6 cellular contexts compared by ENCODE assay signal in the genomic region with DNA sequence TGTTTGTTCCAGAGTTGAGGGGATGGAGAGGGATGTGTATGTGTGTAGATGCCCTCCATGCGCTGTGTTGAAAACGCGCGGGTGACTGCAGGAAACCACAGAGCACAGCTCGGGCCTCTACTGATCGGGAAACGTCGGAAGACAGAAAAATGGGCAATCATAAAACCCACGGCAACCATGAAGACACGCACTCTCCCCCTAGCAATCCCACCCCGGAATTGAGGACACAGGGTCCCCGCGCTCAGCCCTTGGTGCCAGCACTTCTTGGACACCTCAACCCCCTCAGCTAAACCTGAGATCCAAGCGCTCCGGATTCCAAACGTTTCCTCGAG. TPM values are rescaled to one million over a fixed set of nuclear protein-coding genes. Genes with fewer than 3 reads are reported as not detected.
DNase-seq lines count a peak whose midpoint lies in the region; ATAC-seq and TF ChIP-seq lines count a peak whose summit lies in the region.

No MANE protein-coding gene starts in this region.

- H2AFZ ChIP-seq in HCT116 (ENCODE audit: low read depth, low read length, poor library complexity, severe bottlenecking) (peak overlapping the region; percentile 1), SU-DHL-6 (ENCODE audit: low read depth, low read length, severe bottlenecking) (peak overlapping the region; percentile 68)

- H3K4me3 ChIP-seq in HCT116 (replicated peaks in 1 of 2; ENCODE audit: low read depth in 1 of 2, low read length in 2 of 2) (peak overlapping the region; percentile 96 to 97), SU-DHL-6 (ENCODE audit: insufficient read depth, low read length, poor library complexity, severe bottlenecking) (peak overlapping the region; percentile 69), iPS-15b (ENCODE audit: low read depth, low read length) (peak overlapping the region; percentile 94)

- intact Hi-C loops in HCT116 (cut with micrococcal nuclease), result loop anchor here (5.0 to 10.0 kb wide), 3 partner anchors 79 to 116 kb away; partner anchors contain the start of genes POLR2G, TMEM179B and TUT1

- no TSS peak for BruUV-seq in HCT116 (replicated peaks; lab: Mats Ljungman, UMichigan)

- POLR2A ChIA-PET in HCT116 (lab: Charles Lee), result interaction anchor here (0.8 to 4.3 kb wide), 17 partner anchors 10 to 276 kb away, joined by 3 to 22 read pairs (median 4); partner anchors contain the start of genes AHNAK, EEF1G, INTS5 and MTA2

- peaks cover 3 to 11% of the 10 kb centered on the region in 2 experiments; a peak in 2 of 4 replicates for H3K36me3 ChIP-seq in HCT116 (ENCODE audit: control insufficient read depth in 1 of 2, insufficient read depth in 2 of 2, low read length in 2 of 2)
- peaks cover 3% of the 10 kb centered on the region; the same call in 1 of the 2 replicates for H3K36me3 ChIP-seq in SU-DHL-6 (ENCODE audit: low read length)
- peaks cover 7% of the 10 kb centered on the region for H3K36me3 ChIP-seq in iPS-15b (ENCODE audit: control insufficient read depth, insufficient read depth, low read length)

- H3K27me3 ChIP-seq in HCT116 (ENCODE audit: insufficient read depth, low read length) (no peaks in the 10 kb centered on the region), SU-DHL-6 (ENCODE audit: low read length) (no peaks in the 10 kb centered on the region), iPS-15b (ENCODE audit: control insufficient read depth, insufficient read depth, low read length) (no peaks in the 10 kb centered on the region)

- H3K79me2 ChIP-seq in HCT116 (ENCODE audit: insufficient read depth, low read length) (peaks cover 76% of the 10 kb centered on the region), SU-DHL-6 (ENCODE audit: insufficient read depth, low read length) (peaks cover 48% of the 10 kb centered on the region)

- H3K27ac ChIP-seq in HCT116 (ENCODE audit: low read depth, low read length) (peak overlapping the region; percentile 98), SU-DHL-6 (ENCODE audit: low read depth, low read length) (peak overlapping the region; percentile 79)

- peaks cover 55% of the 10 kb centered on the region for H3F3A ChIP-seq in SU-DHL-6 (ENCODE audit: insufficient read depth)

- no peak for TF ChIP-seq POLR2A in HCT116 (IDR thresholded peaks at IDR 0.05; ENCODE audit: borderline replicate concordance, extremely low read depth, insufficient read depth, insufficient read length)

- TF ChIP-seq CTCF in HCT116 (IDR thresholded peaks at IDR 0.05 in 2 of 3, conservative IDR thresholded peaks at IDR 0.05 in 1 of 3; ENCODE audit: borderline replicate concordance in 1 of 3, insufficient read depth in 1 of 3, low read depth in 2 of 3, low read length in 2 of 3) (no peak), SU-DHL-6 (IDR thresholded peaks at IDR 0.05; ENCODE audit: insufficient read depth, low read length, poor library complexity, severe bottlenecking) (no peak)

- no peak for TF ChIP-seq RAD21 in HCT116 (IDR thresholded peaks at IDR 0.05; ENCODE audit: low read depth)

- peak overlapping the region; percentile 100 for H3K9ac ChIP-seq in HCT116 (ENCODE audit: low read length)
- H3K9ac ChIP-seq in SU-DHL-6 (ENCODE audit: low read length), result peak overlapping the region; percentile 81
- H3K9ac ChIP-seq in iPS-15b (ENCODE audit: low read depth, low read length), result peak overlapping the region; percentile 94

- RAD21 ChIA-PET in HCT116 (lab: Charles Lee; ENCODE audit: low non-redundant PET in 1 of 2, low total read pairs in 2 of 2, uncharacterized antibody in 2 of 2, unreplicated experiment in 2 of 2), result no interaction called here

- no peaks in the 10 kb centered on the region for H3K9me3 ChIP-seq in HCT116 (ENCODE audit: control insufficient read depth in 1 of 2, insufficient read depth in 1 of 2, low read depth in 1 of 2, low read length in 2 of 2)
- no peaks in the 10 kb centered on the region for H3K9me3 ChIP-seq in SU-DHL-6 (ENCODE audit: insufficient read depth, low read length)
- H3K9me3 ChIP-seq in iPS-15b (ENCODE audit: control insufficient read depth, insufficient read depth, low read length), result no peaks in the 10 kb centered on the region

- peak overlapping the region; percentile 95 for H3K4me2 ChIP-seq in HCT116 (ENCODE audit: low read length)
- H3K4me2 ChIP-seq in SU-DHL-6 (ENCODE audit: low read depth, low read length, poor library complexity, severe bottlenecking), result peak overlapping the region; percentile 91

- H3K4me1 ChIP-seq in HCT116 (ENCODE audit: control insufficient read depth in 1 of 2, insufficient read depth in 2 of 2, low read length in 2 of 2) (peaks cover 39 to 65% of the 10 kb centered on the region in 2 experiments), iPS-15b (ENCODE audit: control insufficient read depth, insufficient read depth, low read length) (peaks cover 9% of the 10 kb centered on the region)

- DNase-seq in HCT116 (ENCODE audit: low read depth, low spot score) (no peak), medulla oblongata (ENCODE audit: extremely low spot score) (no peak), GM19240 (ENCODE audit: insufficient read length, low spot score) (no peak)

- no peaks in the 10 kb centered on the region for H3K9me2 ChIP-seq in HCT116 (ENCODE audit: insufficient read depth)
- no peaks in the 10 kb centered on the region for H3K9me2 ChIP-seq in SU-DHL-6 (replicated peaks; ENCODE audit: insufficient read depth, low read length)

- CTCF ChIA-PET in HCT116 (lab: Charles Lee), result interaction anchor here (1.4 to 2.9 kb wide), 2 partner anchors 10 to 69 kb away, joined by 3 to 16 read pairs; partner anchors contain the start of gene MTA2

- H4K20me1 ChIP-seq in HCT116 (ENCODE audit: insufficient read depth), result no peaks in the 10 kb centered on the region
- H4K20me1 ChIP-seq in SU-DHL-6 (ENCODE audit: low read depth, low read length), result no peaks in the 10 kb centered on the region

- peak; percentile 10; the same call in 1 of the 2 replicates for ATAC-seq in HCT116
- no peak for ATAC-seq in HG02973 (IDR thresholded peaks at IDR 0.05; ENCODE audit: unreplicated experiment)

TF ChIP-seq in HCT116, 20 proteins besides CTCF, POLR2A, EP300 and RAD21 (continues in another document):
- TF ChIP-seq SRF (IDR thresholded peaks at IDR 0.05; ENCODE audit: low read depth) (no peak), EZH2 (IDR thresholded peaks at IDR 0.05) (no peak), JUND (IDR thresholded peaks at IDR 0.05) (no peak), FOSL1 (IDR thresholded peaks at IDR 0.05; ENCODE audit: low read depth) (no peak), CBX3 (IDR thresholded peaks at IDR 0.05; ENCODE audit: low read depth) (no peak), POLR2AphosphoS5 (IDR thresholded peaks at IDR 0.05; ENCODE audit: low read depth, low read length) (no peak), ZBTB33 (IDR thresholded peaks at IDR 0.05; ENCODE audit: extremely low read depth, insufficient replicate concordance, low read length) (no peak), ELF1 (IDR thresholded peaks at IDR 0.05; ENCODE audit: borderline replicate concordance, low read depth) (no peak)
- TF ChIP-seq, protein P1, sequence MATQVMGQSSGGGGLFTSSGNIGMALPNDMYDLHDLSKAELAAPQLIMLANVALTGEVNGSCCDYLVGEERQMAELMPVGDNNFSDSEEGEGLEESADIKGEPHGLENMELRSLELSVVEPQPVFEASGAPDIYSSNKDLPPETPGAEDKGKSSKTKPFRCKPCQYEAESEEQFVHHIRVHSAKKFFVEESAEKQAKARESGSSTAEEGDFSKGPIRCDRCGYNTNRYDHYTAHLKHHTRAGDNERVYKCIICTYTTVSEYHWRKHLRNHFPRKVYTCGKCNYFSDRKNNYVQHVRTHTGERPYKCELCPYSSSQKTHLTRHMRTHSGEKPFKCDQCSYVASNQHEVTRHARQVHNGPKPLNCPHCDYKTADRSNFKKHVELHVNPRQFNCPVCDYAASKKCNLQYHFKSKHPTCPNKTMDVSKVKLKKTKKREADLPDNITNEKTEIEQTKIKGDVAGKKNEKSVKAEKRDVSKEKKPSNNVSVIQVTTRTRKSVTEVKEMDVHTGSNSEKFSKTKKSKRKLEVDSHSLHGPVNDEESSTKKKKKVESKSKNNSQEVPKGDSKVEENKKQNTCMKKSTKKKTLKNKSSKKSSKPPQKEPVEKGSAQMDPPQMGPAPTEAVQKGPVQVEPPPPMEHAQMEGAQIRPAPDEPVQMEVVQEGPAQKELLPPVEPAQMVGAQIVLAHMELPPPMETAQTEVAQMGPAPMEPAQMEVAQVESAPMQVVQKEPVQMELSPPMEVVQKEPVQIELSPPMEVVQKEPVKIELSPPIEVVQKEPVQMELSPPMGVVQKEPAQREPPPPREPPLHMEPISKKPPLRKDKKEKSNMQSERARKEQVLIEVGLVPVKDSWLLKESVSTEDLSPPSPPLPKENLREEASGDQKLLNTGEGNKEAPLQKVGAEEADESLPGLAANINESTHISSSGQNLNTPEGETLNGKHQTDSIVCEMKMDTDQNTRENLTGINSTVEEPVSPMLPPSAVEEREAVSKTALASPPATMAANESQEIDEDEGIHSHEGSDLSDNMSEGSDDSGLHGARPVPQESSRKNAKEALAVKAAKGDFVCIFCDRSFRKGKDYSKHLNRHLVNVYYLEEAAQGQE (IDR thresholded peaks at IDR 0.05; ENCODE audit: low read depth), result no peak
- TF ChIP-seq, protein P2, sequence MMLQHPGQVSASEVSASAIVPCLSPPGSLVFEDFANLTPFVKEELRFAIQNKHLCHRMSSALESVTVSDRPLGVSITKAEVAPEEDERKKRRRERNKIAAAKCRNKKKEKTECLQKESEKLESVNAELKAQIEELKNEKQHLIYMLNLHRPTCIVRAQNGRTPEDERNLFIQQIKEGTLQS (IDR thresholded peaks at IDR 0.05), result no peak

RNA-seq across cellular contexts. Expression of gene UQCC3, which starts 0.2 kb away (rescaled TPM):
- total RNA-seq in HCT116 (2021; ENCODE audit: unreplicated experiment), result 17.9 TPM
- 25.9 and 26.5 TPM in 2 replicates for polyA plus RNA-seq in HCT116 (2012)

RNA-seq across cellular contexts. Expression of gene LBHD1, which starts 0.8 kb away (rescaled TPM):
- total RNA-seq in HCT116 (2021; ENCODE audit: unreplicated experiment), result 14.7 TPM
- polyA plus RNA-seq in HCT116 (2012), result 3.5 and 3.6 TPM in 2 replicates

RNA-seq across cellular contexts. Expression of gene CSKMT, which starts 6.1 kb away (rescaled TPM):
- 63.5 TPM for total RNA-seq in HCT116 (2021; ENCODE audit: unreplicated experiment)
- polyA plus RNA-seq in HCT116 (2012), result 12.2 and 18.7 TPM in 2 replicates

RNA-seq across cellular contexts. Expression of gene C11orf98, which starts 6.2 kb away (rescaled TPM):
- total RNA-seq in HCT116 (2021; ENCODE audit: unreplicated experiment), result 121 TPM
- 62.4 and 91.8 TPM in 2 replicates for polyA plus RNA-seq in HCT116 (2012)

RNA-seq across cellular contexts. Expression of gene UBXN1, which starts 7.6 kb away (rescaled TPM):
- total RNA-seq in HCT116 (2021; ENCODE audit: unreplicated experiment), result 94.2 TPM
- 113 and 125 TPM in 2 replicates for polyA plus RNA-seq in HCT116 (2012)
